14 cellular contexts compared by ENCODE assay signal in the genomic region with DNA sequence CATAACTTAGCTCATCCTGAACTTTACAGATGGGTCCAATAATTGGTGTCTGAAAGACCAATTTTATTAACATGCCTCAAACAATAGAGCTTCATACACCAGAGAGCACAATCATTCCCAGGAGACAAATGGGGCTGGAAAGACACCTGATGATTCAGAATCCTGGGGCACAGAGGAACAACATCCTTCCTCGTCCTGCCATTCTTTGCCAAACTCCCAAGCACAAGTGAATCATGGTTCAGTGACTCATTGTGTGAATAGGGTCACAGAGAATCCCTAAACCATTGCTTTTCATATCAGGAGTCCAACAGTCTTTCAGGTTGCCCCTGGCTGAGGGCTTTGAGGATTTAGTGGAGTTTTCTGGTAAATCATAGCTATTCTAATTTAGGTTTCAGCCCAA.
DNase-seq lines count a peak whose midpoint lies in the region; ATAC-seq, FAIRE-seq and TF ChIP-seq lines count a peak whose summit lies in the region.
"Had no signal": no experiment of that assay in that cellular context is flagged by ENCODE, and none has a peak within 500 bp of the region (broad histone marks: within the 10 kb centered on the region; RNA-seq: fewer than 3 reads in every experiment).

No MANE protein-coding gene starts in this region.

- TF ChIP-seq POLR2A in erythroblast (IDR thresholded peaks at IDR 0.05; ENCODE audit: low read length), result no peak

- ATAC-seq in left lobe of liver (no peak), GM18511 (IDR thresholded peaks at IDR 0.05; ENCODE audit: unreplicated experiment) (no peak)
- ATAC-seq: activated T-helper 17 cell treated with anti-CD3 and anti-CD28 coated beads, Interleukin-2, amount 50 U/mL, for 72 hours; naive thymus-derived CD4-positive, alpha-beta T cell; sciatic nerve had no signal

- TF ChIP-seq CTCF in epithelial cell of proximal tubule (conservative IDR thresholded peaks at IDR 0.05; ENCODE audit: low read depth, low read length), result no peak

- peak; percentile 97 for FAIRE-seq in RCC 7860 (lab: Jason Lieb, UNC)
- FAIRE-seq: islet of Langerhans had no signal

- H3K4me3 ChIP-seq in epithelial cell of proximal tubule (ENCODE audit: low read depth, low read length), result no peak overlapping the region

- DNase-seq in GM04504 (ENCODE audit: low read depth) (peak; percentile 9), RCC 7860 (ENCODE audit: low spot score) (peak; percentile 85), epithelial cell of proximal tubule (ENCODE audit: low read depth) (peak; percentile 91), non-pigmented ciliary epithelial cell (ENCODE audit: low read depth) (peak; percentile 32), left lobe of liver (ENCODE audit: low spot score) (no peak), OCI-M1 (lab: John Stamatoyannopoulos, UW) (no peak), erythroblast (lab: John Stamatoyannopoulos, UW) (no peak)
- DNase-seq: activated CD4-positive, alpha-beta T cell treated with anti-CD3 and anti-CD28 coated beads, Interleukin-2, amount 50 U/mL, for 1 hour; CD4-positive, alpha-beta memory T cell; naive thymus-derived CD4-positive, alpha-beta T cell had no signal

Comparison
In these comparisons a context has a peak if more than half of its experiments do, and no peak if none do; other contexts are left out.
1. DNase-seq: peak in GM04504 (single experiment), RCC 7860 (single experiment), epithelial cell of proximal tubule (single experiment) and non-pigmented ciliary epithelial cell (single experiment); none in left lobe of liver (single experiment), OCI-M1 (single experiment) and erythroblast (0 of 2).